8 cellular contexts compared by ENCODE assay signal in the genomic region with DNA sequence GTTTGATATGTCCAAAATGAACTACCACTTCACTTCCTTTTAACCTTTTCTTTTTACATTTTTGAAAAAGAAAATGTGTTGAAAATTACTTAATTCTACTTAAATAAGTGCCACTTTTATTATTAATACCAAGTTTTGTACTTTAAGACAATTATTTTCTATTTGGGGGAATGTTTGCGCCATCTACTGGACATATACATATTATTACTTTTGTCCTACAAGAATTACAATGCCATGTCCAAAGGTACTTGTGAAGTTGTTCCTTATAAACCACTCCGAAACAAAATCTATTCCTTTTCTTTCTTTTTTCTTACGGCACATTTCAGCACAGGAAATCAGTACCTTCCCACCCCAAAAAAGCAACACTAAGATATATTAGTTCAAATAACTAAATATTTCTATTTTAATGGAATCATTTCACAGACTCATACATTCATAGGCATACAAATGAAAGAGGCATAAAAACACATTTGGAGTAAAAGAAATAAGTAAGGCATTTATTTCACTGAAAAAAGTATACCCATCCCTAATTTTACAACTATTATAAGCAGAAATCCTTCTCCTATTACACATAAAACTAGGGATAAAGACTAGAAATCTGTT.
A peak's percentile ranks its signal among the peaks of the same experiment; 100 is the strongest.
DNase-seq lines count a peak whose midpoint lies in the region; ATAC-seq, FAIRE-seq and TF ChIP-seq lines count a peak whose summit lies in the region.

No MANE protein-coding gene starts in this region.

- peak; percentile 99 for FAIRE-seq in A204.1 (lab: Jason Lieb, UNC)

- H3K36me3 Mint-ChIP-seq in mesothelial cell of epicardium, result no peaks in the 10 kb centered on the region

- ATAC-seq in GM19351 (IDR thresholded peaks at IDR 0.05; ENCODE audit: unreplicated experiment) (peak; percentile 64), HG03378 (IDR thresholded peaks at IDR 0.05; ENCODE audit: unreplicated experiment) (no peak)

- no peaks in the 10 kb centered on the region for H3K4me1 Mint-ChIP-seq in mesothelial cell of epicardium

- TF ChIP-seq CTCF in cardiac fibroblast (IDR thresholded peaks at IDR 0.05; ENCODE audit: low read depth, low read length) (peak; percentile 35), mesothelial cell of epicardium (IDR thresholded peaks at IDR 0.05; ENCODE audit: unreplicated experiment) (peak; percentile 88)

- no peak overlapping the region for H3K4me3 ChIP-seq in cardiac fibroblast (replicated peaks in 1 of 2; ENCODE audit: low read depth in 2 of 2, low read length in 2 of 2)

- H3K27me3 Mint-ChIP-seq in mesothelial cell of epicardium (ENCODE audit: low read depth), result peaks cover 14% of the 10 kb centered on the region

- no peak overlapping the region for H3K4me3 Mint-ChIP-seq in mesothelial cell of epicardium

- peak; percentile 63 for DNase-seq in NCI-H2171 treated with DMSO at 0.1 percent for 48 hours (lab: John Stamatoyannopoulos, UW)
- DNase-seq in cardiac fibroblast (ENCODE audit: low read depth in 2 of 2), result peak; percentile 67 to 73
- DNase-seq in mesothelial cell of epicardium (ENCODE audit: low spot score in 2 of 2, unreplicated experiment in 2 of 2), result no peak
- no peak for DNase-seq in effector CD8-positive, alpha-beta T cell (lab: John Stamatoyannopoulos, UW)
- no peak for DNase-seq in activated CD8-positive, alpha-beta memory T cell treated with anti-CD3 and anti-CD28 coated beads, Interleukin-2, amount 50 U/mL, for 48 hours

- no peak overlapping the region for H3K27ac Mint-ChIP-seq in mesothelial cell of epicardium

- no peaks in the 10 kb centered on the region for H3K9me3 Mint-ChIP-seq in mesothelial cell of epicardium

Comparison
In these comparisons a context has a peak if more than half of its experiments do, and no peak if none do; other contexts are left out.
1. DNase-seq: peak in NCI-H2171 treated with DMSO at 0.1 percent for 48 hours (single experiment) and cardiac fibroblast (2 of 2); none in mesothelial cell of epicardium (0 of 2), effector CD8-positive, alpha-beta T cell (single experiment) and activated CD8-positive, alpha-beta memory T cell treated with anti-CD3 and anti-CD28 coated beads, Interleukin-2, amount 50 U/mL, for 48 hours (single experiment).